8 cellular contexts compared by ENCODE assay signal in genomic region chr9:124242331-124243194, GRCh38. TPM values are rescaled to one million over a fixed set of nuclear protein-coding genes. Genes with fewer than 3 reads are reported as not detected.
A peak's percentile ranks its signal among the peaks of the same experiment; 100 is the strongest.
DNase-seq lines count a peak whose midpoint lies in the region; ATAC-seq, FAIRE-seq and TF ChIP-seq lines count a peak whose summit lies in the region.

No MANE protein-coding gene starts in this region.

- H3K4me2 ChIP-seq in skeletal muscle satellite cell (ENCODE audit: low read length) = peak overlapping the region; percentile 88

- H3K27ac ChIP-seq in RWPE2 (ENCODE audit: poor library complexity, severe bottlenecking) = no peak overlapping the region

- peak; percentile 14 for FAIRE-seq in GM12892 (lab: Jason Lieb, UNC)

- H3K9me3 ChIP-seq in RWPE2 (ENCODE audit: severe bottlenecking) = no peaks in the 10 kb centered on the region
- no peaks in the 10 kb centered on the region for H3K9me3 ChIP-seq in skeletal muscle satellite cell (replicated peaks; ENCODE audit: low read length)

- H3K36me3 ChIP-seq in RWPE2 (ENCODE audit: low read depth) = no peaks in the 10 kb centered on the region
- H3K36me3 ChIP-seq in skeletal muscle satellite cell (ENCODE audit: insufficient read depth, low read length) = no peaks in the 10 kb centered on the region

- DNase-seq in GM12892 (ENCODE audit: insufficient read length) (no peak), RWPE2 (ENCODE audit: low spot score) (no peak), iPS DF 4.7 (ENCODE audit: extremely low read depth, low spot score) (peak; percentile 36), NCI-H446 treated with DMSO at 0.1 percent for 48 hours (lab: John Stamatoyannopoulos, UW) (no peak), occipital lobe (lab: John Stamatoyannopoulos, UW) (no peak)

- TF ChIP-seq POLR2A in GM12892 (IDR thresholded peaks at IDR 0.05; ENCODE audit: low read depth, low read length) = no peak

- H3K4me3 ChIP-seq in RWPE2 (ENCODE audit: severe bottlenecking) = no peak overlapping the region
- H3K4me3 ChIP-seq in skeletal muscle satellite cell (ENCODE audit: low read length) = peak overlapping the region; percentile 65

- no peak for TF ChIP-seq CTCF in RWPE2 (IDR thresholded peaks at IDR 0.05; ENCODE audit: poor library complexity, severe bottlenecking)

- no peaks in the 10 kb centered on the region for H3K27me3 ChIP-seq in RWPE2 (ENCODE audit: insufficient read depth, poor library complexity, severe bottlenecking)
- peaks cover 7% of the 10 kb centered on the region for H3K27me3 ChIP-seq in skeletal muscle satellite cell (ENCODE audit: control insufficient read depth, insufficient read depth, low read length)

- ATAC-seq in RWPE2 (ENCODE audit: low read depth) = peak; percentile 50; the same call in 1 of the 3 replicates
- ATAC-seq in HG03097 (IDR thresholded peaks at IDR 0.05; ENCODE audit: low FRiP score, unreplicated experiment) = no peak
- ATAC-seq in GM21737 (IDR thresholded peaks at IDR 0.05; ENCODE audit: unreplicated experiment) = no peak

- H3K4me1 ChIP-seq in RWPE2 (ENCODE audit: insufficient read depth, poor library complexity, severe bottlenecking) (no peaks in the 10 kb centered on the region), skeletal muscle satellite cell (ENCODE audit: control insufficient read depth, insufficient read depth, low read length) (peaks cover 14% of the 10 kb centered on the region)

- H3K9ac ChIP-seq in skeletal muscle satellite cell (ENCODE audit: low read depth, low read length) = peak overlapping the region; percentile 30

RNA-seq across cellular contexts. Expression of gene NEK6, which starts 15.2 kb away (rescaled TPM):
- polyA plus RNA-seq in GM12892 (2012; ENCODE audit: missing spikeins) = 142 TPM
- 21.0 and 27.1 TPM in 2 replicates for total RNA-seq in skeletal muscle satellite cell (2012; rRNA removed)
- 26.2 TPM for total RNA-seq in occipital lobe
